In the genomic region with DNA sequence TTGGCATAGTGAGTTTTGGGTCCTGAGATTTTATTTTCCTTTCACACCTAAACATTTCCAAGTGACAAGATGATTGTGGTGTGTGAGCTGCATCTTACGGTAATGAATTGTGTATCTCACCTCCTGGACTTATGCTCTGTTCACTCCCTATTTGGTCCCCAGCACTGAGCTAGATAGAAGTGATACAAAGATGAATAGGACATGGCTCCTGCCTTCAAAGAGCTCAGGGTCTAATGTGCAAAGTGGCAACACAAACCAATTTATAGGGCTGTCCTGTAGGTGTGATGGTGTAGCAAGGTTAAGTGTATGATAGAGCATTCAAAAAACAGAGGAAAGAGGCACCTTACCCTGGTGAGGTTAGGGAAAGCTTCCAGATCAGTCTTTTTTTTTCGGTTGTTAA, we compare ENCODE assay signal across 17 cellular contexts. TPM values are rescaled to one million over a fixed set of nuclear protein-coding genes. Genes with fewer than 3 reads are reported as not detected.
DNase-seq lines count a peak whose midpoint lies in the region; ATAC-seq, FAIRE-seq and TF ChIP-seq lines count a peak whose summit lies in the region.
"Had no signal": no experiment of that assay in that cellular context is flagged by ENCODE, and none has a peak within 500 bp of the region (broad histone marks: within the 10 kb centered on the region; RNA-seq: fewer than 3 reads in every experiment).

No MANE protein-coding gene starts in this region.

- POLR2A ChIA-PET in activated CD4-positive, alpha-beta T cell treated with anti-CD3 and anti-CD28 coated beads for 36 hours (lab: Charles Lee) = interaction anchor here (0.7 kb wide), 1 partner anchor 1057 kb away, joined by 3 read pairs; no protein-coding TSS in a partner anchor

- CTCF ChIA-PET in activated CD4-positive, alpha-beta T cell treated with anti-CD3 and anti-CD28 coated beads for 36 hours (lab: Charles Lee) = no interaction called here

- FAIRE-seq in keratinocyte (lab: Jason Lieb, UNC) = peak; percentile 13
- FAIRE-seq: A549, H1 had no signal

- dilution Hi-C loops in keratinocyte (cut with MboI; ENCODE audit: extremely low pct_ligation_motif_present, low sequenced_read_pairs) = no loop called here

- H3K9me3 Mint-ChIP-seq in activated CD4-positive, alpha-beta T cell treated with anti-CD3 and anti-CD28 coated beads, Interleukin-2, amount 10 ng/mL, durations not matched to agents 24 days and 14 days = no peaks in the 10 kb centered on the region
- no peaks in the 10 kb centered on the region for H3K9me3 Mint-ChIP-seq in activated CD4-positive, alpha-beta T cell treated with anti-CD3 and anti-CD28 coated beads for 36 hours (ENCODE audit: low read depth)
- H3K9me3 Mint-ChIP-seq in endothelial cell (ENCODE audit: unreplicated experiment) (no peaks in the 10 kb centered on the region), natural killer cell (no peaks in the 10 kb centered on the region)
- H3K9me3 Mint-ChIP-seq: H9 had no signal

- H3K4me3 ChIP-seq in left ventricle myocardium inferior (no peak overlapping the region), keratinocyte (ENCODE audit: control insufficient read depth in 2 of 3, extremely low read depth in 1 of 3, insufficient read depth in 2 of 3, low read depth in 1 of 3, low read length in 3 of 3) (no peak overlapping the region)
- H3K4me3 ChIP-seq: A549, BLaER1 had no signal

- H3K27ac Mint-ChIP-seq in activated CD4-positive, alpha-beta T cell treated with anti-CD3 and anti-CD28 coated beads, Interleukin-2, amount 10 ng/mL, durations not matched to agents 24 days and 14 days = no peak overlapping the region
- no peak overlapping the region for H3K27ac Mint-ChIP-seq in activated CD4-positive, alpha-beta T cell treated with anti-CD3 and anti-CD28 coated beads for 36 hours
- H3K27ac Mint-ChIP-seq in endothelial cell (ENCODE audit: unreplicated experiment) (no peak overlapping the region), natural killer cell (no peak overlapping the region)
- H3K27ac Mint-ChIP-seq: CD14-positive monocyte had no signal

- H3K27me3 ChIP-seq in left ventricle myocardium inferior (ENCODE audit: low read depth) (no peaks in the 10 kb centered on the region), keratinocyte (ENCODE audit: control insufficient read depth, extremely low read depth, insufficient read depth, low read length) (no peaks in the 10 kb centered on the region)
- H3K27me3 ChIP-seq: BLaER1 had no signal

- no peaks in the 10 kb centered on the region for H3K4me1 Mint-ChIP-seq in activated CD4-positive, alpha-beta T cell treated with anti-CD3 and anti-CD28 coated beads, Interleukin-2, amount 10 ng/mL, durations not matched to agents 24 days and 14 days
- no peaks in the 10 kb centered on the region for H3K4me1 Mint-ChIP-seq in activated CD4-positive, alpha-beta T cell treated with anti-CD3 and anti-CD28 coated beads for 36 hours
- H3K4me1 Mint-ChIP-seq in endothelial cell (ENCODE audit: unreplicated experiment) (peaks cover 4% of the 10 kb centered on the region), natural killer cell (no peaks in the 10 kb centered on the region)
- H3K4me1 Mint-ChIP-seq: CD4-positive, alpha-beta memory T cell had no signal

- H3K9me1 ChIP-seq in keratinocyte (ENCODE audit: control insufficient read depth, extremely low read depth, insufficient read depth, low read length) = no peaks in the 10 kb centered on the region

- H3K79me2 ChIP-seq in keratinocyte (ENCODE audit: control insufficient read depth, insufficient read depth, low read length) = no peaks in the 10 kb centered on the region

- TF ChIP-seq CTCF in left ventricle myocardium inferior (IDR thresholded peaks at IDR 0.05; ENCODE audit: borderline replicate concordance) (no peak), keratinocyte (optimal IDR thresholded peaks at IDR 0.05 in 1 of 3, IDR thresholded peaks at IDR 0.05 in 1 of 3, conservative IDR thresholded peaks at IDR 0.05 in 1 of 3; ENCODE audit: extremely low read depth in 1 of 3, insufficient read depth in 2 of 3, low read length in 3 of 3) (no peak), endothelial cell (IDR thresholded peaks at IDR 0.05; ENCODE audit: unreplicated experiment) (no peak), natural killer cell (IDR thresholded peaks at IDR 0.05) (no peak)

- no peak overlapping the region for H2AFZ ChIP-seq in keratinocyte (ENCODE audit: control insufficient read depth, low read length)

- peak; percentile 19 for DNase-seq in activated CD4-positive, alpha-beta T cell treated with anti-CD3 and anti-CD28 coated beads, Interleukin-2, amount 10 ng/mL, durations not matched to agents 24 days and 14 days
- DNase-seq in activated CD4-positive, alpha-beta T cell treated with anti-CD3 and anti-CD28 coated beads for 36 hours = no peak
- DNase-seq in left ventricle myocardium inferior = no peak
- DNase-seq in Right ventricle myocardium superior = no peak
- DNase-seq in keratinocyte (ENCODE audit: low read depth, low spot score) = no peak
- no peak for DNase-seq in endothelial cell (ENCODE audit: low spot score)
- DNase-seq in natural killer cell = no peak
- DNase-seq: CD4-positive, alpha-beta memory T cell; DMS153; DMS79; GF-D8; H9 had no signal

- ATAC-seq in activated CD4-positive, alpha-beta T cell treated with anti-CD3 and anti-CD28 coated beads for 36 hours = no peak
- no peak for ATAC-seq in Right ventricle myocardium superior (ENCODE audit: poor library complexity)
- no peak for ATAC-seq in natural killer cell
- ATAC-seq: A549 had no signal

- H3K4me3 Mint-ChIP-seq in activated CD4-positive, alpha-beta T cell treated with anti-CD3 and anti-CD28 coated beads, Interleukin-2, amount 10 ng/mL, durations not matched to agents 24 days and 14 days = no peak overlapping the region
- no peak overlapping the region for H3K4me3 Mint-ChIP-seq in activated CD4-positive, alpha-beta T cell treated with anti-CD3 and anti-CD28 coated beads for 36 hours
- H3K4me3 Mint-ChIP-seq in endothelial cell (ENCODE audit: unreplicated experiment) (no peak overlapping the region), natural killer cell (no peak overlapping the region)
- H3K4me3 Mint-ChIP-seq: CD14-positive monocyte; CD4-positive, alpha-beta memory T cell; H9 had no signal

- no peaks in the 10 kb centered on the region for H3K36me3 Mint-ChIP-seq in activated CD4-positive, alpha-beta T cell treated with anti-CD3 and anti-CD28 coated beads, Interleukin-2, amount 10 ng/mL, durations not matched to agents 24 days and 14 days (ENCODE audit: low read depth)
- H3K36me3 Mint-ChIP-seq in activated CD4-positive, alpha-beta T cell treated with anti-CD3 and anti-CD28 coated beads for 36 hours (ENCODE audit: low read depth) = no peaks in the 10 kb centered on the region
- no peaks in the 10 kb centered on the region for H3K36me3 Mint-ChIP-seq in endothelial cell (ENCODE audit: low read depth, unreplicated experiment)
- H3K36me3 Mint-ChIP-seq in natural killer cell = no peaks in the 10 kb centered on the region
- H3K36me3 Mint-ChIP-seq: CD14-positive monocyte; CD4-positive, alpha-beta memory T cell had no signal

- H3K4me1 ChIP-seq in left ventricle myocardium inferior (peaks cover 53% of the 10 kb centered on the region), keratinocyte (ENCODE audit: control insufficient read depth, extremely low read depth, insufficient read depth, low read length) (peaks cover 18% of the 10 kb centered on the region)
- H3K4me1 ChIP-seq: BLaER1 had no signal

- H3K4me2 ChIP-seq in keratinocyte (ENCODE audit: control insufficient read depth, extremely low read depth, insufficient read depth, low read depth, low read length) = no peak overlapping the region
- H3K4me2 ChIP-seq: A549, BLaER1 had no signal

- intact Hi-C loops in activated CD4-positive, alpha-beta T cell treated with anti-CD3 and anti-CD28 coated beads, Interleukin-2, amount 10 ng/mL, durations not matched to agents 24 days and 14 days (cut with micrococcal nuclease) = no loop called here
- intact Hi-C loops in activated CD4-positive, alpha-beta T cell treated with anti-CD3 and anti-CD28 coated beads for 36 hours (cut with DNase I, micrococcal nuclease) = no loop called here
- intact Hi-C loops in left ventricle myocardium inferior (cut with micrococcal nuclease) (no loop called here), Right ventricle myocardium superior (cut with DNase I) (no loop called here), natural killer cell (cut with micrococcal nuclease) (no loop called here)

- H3K36me3 ChIP-seq in left ventricle myocardium inferior (no peaks in the 10 kb centered on the region), keratinocyte (ENCODE audit: control insufficient read depth in 2 of 2, extremely low read depth in 1 of 2, insufficient read depth in 2 of 2, low read length in 2 of 2) (no peaks in the 10 kb centered on the region)
- H3K36me3 ChIP-seq: BLaER1 had no signal

- peaks cover 7% of the 10 kb centered on the region for H3K27me3 Mint-ChIP-seq in activated CD4-positive, alpha-beta T cell treated with anti-CD3 and anti-CD28 coated beads, Interleukin-2, amount 10 ng/mL, durations not matched to agents 24 days and 14 days
- H3K27me3 Mint-ChIP-seq in activated CD4-positive, alpha-beta T cell treated with anti-CD3 and anti-CD28 coated beads for 36 hours = peaks cover 14% of the 10 kb centered on the region
- H3K27me3 Mint-ChIP-seq in endothelial cell (ENCODE audit: unreplicated experiment) (no peaks in the 10 kb centered on the region), natural killer cell (ENCODE audit: low read depth in 2 of 2) (peaks cover 4 to 7% of the 10 kb centered on the region in 2 donors)

- no peaks in the 10 kb centered on the region for H4K20me1 ChIP-seq in keratinocyte (ENCODE audit: control insufficient read depth, extremely low read depth, insufficient read depth, low read length)
- H4K20me1 ChIP-seq: BLaER1 had no signal

- H3K9me3 ChIP-seq in left ventricle myocardium inferior (replicated peaks) (no peaks in the 10 kb centered on the region), keratinocyte (ENCODE audit: control insufficient read depth, low read depth, low read length) (no peaks in the 10 kb centered on the region)
- H3K9me3 ChIP-seq: A549, BLaER1 had no signal

- no peak overlapping the region for H3K9ac ChIP-seq in keratinocyte (ENCODE audit: control insufficient read depth, extremely low read depth, insufficient read depth, low read length)
- H3K9ac ChIP-seq: BLaER1 had no signal

- H3K27ac ChIP-seq in left ventricle myocardium inferior (replicated peaks) (peak overlapping the region; percentile 87), keratinocyte (ENCODE audit: control insufficient read depth, insufficient read depth, low read length) (no peak overlapping the region)
- H3K27ac ChIP-seq: 22Rv1, A549, BLaER1 had no signal

RNA-seq across cellular contexts. Expression of gene TNFRSF19, which starts 17.6 kb away (rescaled TPM):
- not detected in 2 replicates for total RNA-seq in activated CD4-positive, alpha-beta T cell treated with anti-CD3 and anti-CD28 coated beads, Interleukin-2, amount 10 ng/mL, durations not matched to agents 24 days and 14 days
- total RNA-seq in activated CD4-positive, alpha-beta T cell treated with anti-CD3 and anti-CD28 coated beads for 36 hours = not detected
- total RNA-seq in left ventricle myocardium inferior = 25.9 TPM
- 30.2 TPM for total RNA-seq in Right ventricle myocardium superior
- polyA plus RNA-seq in keratinocyte = 1.1 to 1.8 TPM (median 1.2 TPM) in 3 replicates
- polyA plus RNA-seq in keratinocyte (2011; ENCODE audit: low read depth) = 1.4 TPM
- polyA plus RNA-seq in keratinocyte (2011; cell fraction: cytosol; rRNA removed) = 0.38 and 0.69 TPM in 2 replicates
- polyA plus RNA-seq in keratinocyte (2011; cell fraction: nucleus; rRNA removed) = 2.0 and 2.8 TPM in 2 replicates
- polyA plus RNA-seq in keratinocyte (2012; ENCODE audit: low replicate concordance) = 0.41 and 0.86 TPM in 2 replicates
- polyA minus RNA-seq in keratinocyte = 1.9 to 3.1 TPM (median 2.2 TPM) in 3 replicates
- 0.58 TPM for polyA minus RNA-seq in keratinocyte (2011; cell fraction: cytosol; rRNA and poly(A)+ RNA removed)
- 2.5 and 3.3 TPM in 2 replicates for polyA minus RNA-seq in keratinocyte (2011; cell fraction: nucleus; rRNA and poly(A)+ RNA removed)
- 8.8 TPM for total RNA-seq in endothelial cell (ENCODE audit: unreplicated experiment)
- total RNA-seq in natural killer cell = under 1 TPM; 0.07 to 0.60 (median 0.36) TPM
- total RNA-seq: CD4-positive, alpha-beta memory T cell had no signal
